ENCODE assay signal across 16 cellular contexts in the genomic region with DNA sequence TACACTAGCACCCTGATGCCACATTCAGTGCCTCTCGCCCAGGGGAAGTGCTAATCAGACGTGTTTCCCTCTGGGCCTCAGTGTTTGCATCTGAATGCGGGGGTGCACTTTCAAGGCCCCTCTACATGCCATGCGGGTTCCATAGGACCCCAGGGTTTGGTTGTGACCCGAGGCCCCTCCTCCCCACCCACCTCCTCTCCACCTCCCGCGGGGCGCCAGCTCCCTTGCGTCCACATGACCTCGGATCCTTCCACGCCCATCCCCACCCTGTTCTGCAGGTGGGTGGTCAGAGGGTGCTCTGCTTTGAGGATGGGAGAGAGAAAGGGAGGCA. TPM values are rescaled to one million over a fixed set of nuclear protein-coding genes. Genes with fewer than 3 reads are reported as not detected.
"Had no signal": no experiment of that assay in that cellular context is flagged by ENCODE, and none has a peak within 500 bp of the region (broad histone marks: within the 10 kb centered on the region; RNA-seq: fewer than 3 reads in every experiment).

No MANE protein-coding gene starts in this region.

- H3K9me3 Mint-ChIP-seq: activated naive CD4-positive, alpha-beta T cell treated with anti-CD3 and anti-CD28 coated beads for 36 hours; neural progenitor cell had no signal

- H2AFZ ChIP-seq: neural progenitor cell had no signal

- H3K36me3 Mint-ChIP-seq: neural progenitor cell had no signal

- DNase-seq: activated CD4-positive, alpha-beta T cell treated with anti-CD3 and anti-CD28 coated beads, Interleukin-2, amount 50 U/mL, for 48 hours; activated CD4-positive, CD25-positive, alpha-beta regulatory T cell treated with anti-CD3 and anti-CD28 coated beads, Interleukin-2, amount 50 U/mL, for 72 hours; amniotic stem cell; body of pancreas; central memory CD4-positive, alpha-beta T cell; islet precursor cell; ovary; right lobe of liver; T-helper 9 cell; thyroid gland had no signal

- H3K9me3 ChIP-seq: body of pancreas, ovary, right lobe of liver, thyroid gland had no signal

- H3K27me3 ChIP-seq: ovary had no signal

- H3K27ac ChIP-seq: body of pancreas, coronary artery, neural progenitor cell, ovary, right lobe of liver, thyroid gland had no signal

- H3K27ac Mint-ChIP-seq: neural progenitor cell had no signal

- ATAC-seq: body of pancreas, esophagus mucosa, left lobe of liver, right lobe of liver had no signal

- H3K4me3 Mint-ChIP-seq: neural progenitor cell had no signal

- H3K36me3 ChIP-seq: neural progenitor cell, ovary, right lobe of liver, thyroid gland had no signal

- H3K4me3 ChIP-seq: body of pancreas, coronary artery, neural progenitor cell, ovary, right lobe of liver, thyroid gland had no signal

- H3K9ac ChIP-seq: neural progenitor cell had no signal

RNA-seq across cellular contexts. Expression of a gene that starts 5.1 kb away (rescaled TPM):
- total RNA-seq: lung microvascular endothelial cell had no signal
